ENCODE assay signal across 11 cellular contexts in genomic region chr7:17099083-17099973, GRCh38.
DNase-seq lines count a peak whose midpoint lies in the region; ATAC-seq, FAIRE-seq and TF ChIP-seq lines count a peak whose summit lies in the region.
"Had no signal": no experiment of that assay in that cellular context is flagged by ENCODE, and none has a peak within 500 bp of the region (broad histone marks: within the 10 kb centered on the region; RNA-seq: fewer than 3 reads in every experiment).

No MANE protein-coding gene starts in this region.

- no peak overlapping the region for H2AFZ ChIP-seq in keratinocyte (ENCODE audit: control insufficient read depth, low read length)
- no peak overlapping the region for H2AFZ ChIP-seq in OCI-LY7 (ENCODE audit: low read length)

- H3K36me3 ChIP-seq in keratinocyte (ENCODE audit: control insufficient read depth in 2 of 2, extremely low read depth in 1 of 2, insufficient read depth in 2 of 2, low read length in 2 of 2) (no peaks in the 10 kb centered on the region), thoracic aorta (no peaks in the 10 kb centered on the region), OCI-LY7 (ENCODE audit: insufficient read depth, low read length) (no peaks in the 10 kb centered on the region), A673 (ENCODE audit: insufficient read depth, low read length, poor library complexity, severe bottlenecking) (no peaks in the 10 kb centered on the region)

- no peaks in the 10 kb centered on the region for H4K20me1 ChIP-seq in keratinocyte (ENCODE audit: control insufficient read depth, extremely low read depth, insufficient read depth, low read length)
- H4K20me1 ChIP-seq in OCI-LY7 (ENCODE audit: insufficient read depth, low read length): no peaks in the 10 kb centered on the region

- TF ChIP-seq CTCF in keratinocyte (optimal IDR thresholded peaks at IDR 0.05 in 1 of 3, IDR thresholded peaks at IDR 0.05 in 1 of 3, conservative IDR thresholded peaks at IDR 0.05 in 1 of 3; ENCODE audit: extremely low read depth in 1 of 3, insufficient read depth in 2 of 3, low read length in 3 of 3): no peak
- no peak for TF ChIP-seq CTCF in thoracic aorta (IDR thresholded peaks at IDR 0.05)
- TF ChIP-seq CTCF in OCI-LY7 (conservative IDR thresholded peaks at IDR 0.05; ENCODE audit: low read length): no peak
- no peak for TF ChIP-seq CTCF in A673 (conservative IDR thresholded peaks at IDR 0.05; ENCODE audit: low read depth, low read length)

- H3K4me3 ChIP-seq in keratinocyte (ENCODE audit: control insufficient read depth in 2 of 3, extremely low read depth in 1 of 3, insufficient read depth in 2 of 3, low read depth in 1 of 3, low read length in 3 of 3) (peak overlapping the region in 1 of 3 experiments; percentile 7), thoracic aorta (no peak overlapping the region), OCI-LY7 (ENCODE audit: low read depth, low read length, poor library complexity, severe bottlenecking) (no peak overlapping the region), A673 (ENCODE audit: low read depth, low read length, poor library complexity, severe bottlenecking) (no peak overlapping the region)

- H3K9me1 ChIP-seq in keratinocyte (ENCODE audit: control insufficient read depth, extremely low read depth, insufficient read depth, low read length): no peaks in the 10 kb centered on the region

- no peaks in the 10 kb centered on the region for H3K79me2 ChIP-seq in keratinocyte (ENCODE audit: control insufficient read depth, insufficient read depth, low read length)
- H3K79me2 ChIP-seq in OCI-LY7 (ENCODE audit: insufficient read depth, low read depth, low read length): no peaks in the 10 kb centered on the region

- peak; percentile 60 for ATAC-seq in thoracic aorta (ENCODE audit: insufficient number of reproducible peaks, low FRiP score, low read depth)
- ATAC-seq in GM18868 (IDR thresholded peaks at IDR 0.05; ENCODE audit: unreplicated experiment): no peak
- no peak for ATAC-seq in sciatic nerve

- BruUV-seq in OCI-LY7 (replicated peaks; lab: Mats Ljungman, UMichigan): no TSS peak
- no TSS peak for BruUV-seq in A673 (replicated peaks; lab: Mats Ljungman, UMichigan)

- CTCF ChIA-PET in OCI-LY7 (lab: Charles Lee; ENCODE audit: unreplicated experiment) (no interaction called here), A673 (lab: Charles Lee) (no interaction called here)

- H3K9me2 ChIP-seq in OCI-LY7 (ENCODE audit: insufficient read depth, low read length): no peaks in the 10 kb centered on the region

- DNase-seq in HuH-7 (ENCODE audit: low spot score): peak; percentile 35
- peak; percentile 98 for DNase-seq in amniotic epithelial cell (ENCODE audit: low read depth)
- DNase-seq in keratinocyte (ENCODE audit: low read depth, low spot score): peak; percentile 56
- DNase-seq in thoracic aorta (ENCODE audit: low spot score): no peak
- DNase-seq in OCI-LY7 (ENCODE audit: low spot score): no peak
- no peak for DNase-seq in A673 (ENCODE audit: low spot score)
- DNase-seq in sciatic nerve (ENCODE audit: low spot score): no peak
- DNase-seq: activated CD4-positive, alpha-beta T cell treated with anti-CD3 and anti-CD28 coated beads for 1 hour had no signal

- H3K27me3 ChIP-seq in keratinocyte (ENCODE audit: control insufficient read depth, extremely low read depth, insufficient read depth, low read length) (no peaks in the 10 kb centered on the region), thoracic aorta (replicated peaks; ENCODE audit: insufficient read depth) (no peaks in the 10 kb centered on the region), A673 (replicated peaks; ENCODE audit: insufficient read depth, low read depth, low read length, poor library complexity) (no peaks in the 10 kb centered on the region)

- FAIRE-seq in keratinocyte (lab: Jason Lieb, UNC): peak; percentile 100
- FAIRE-seq: D721Med, GM12892 had no signal

- peak overlapping the region; percentile 48 for H3K4me2 ChIP-seq in keratinocyte (ENCODE audit: control insufficient read depth, extremely low read depth, insufficient read depth, low read depth, low read length)
- H3K4me2 ChIP-seq in OCI-LY7 (ENCODE audit: low read length): no peak overlapping the region

- POLR2A ChIA-PET in OCI-LY7 (lab: Charles Lee): no interaction called here
- POLR2A ChIA-PET in A673 (lab: Charles Lee; ENCODE audit: low non-redundant PET): no interaction called here

- intact Hi-C loops in OCI-LY7 (cut with micrococcal nuclease; ENCODE audit: unreplicated experiment) (no loop called here), A673 (cut with micrococcal nuclease; ENCODE audit: unreplicated experiment) (no loop called here), sciatic nerve (cut with DNase I) (no loop called here)

- peak overlapping the region; percentile 19 for H3K9ac ChIP-seq in keratinocyte (ENCODE audit: control insufficient read depth, extremely low read depth, insufficient read depth, low read length)

- H3K27ac ChIP-seq in keratinocyte (ENCODE audit: control insufficient read depth, insufficient read depth, low read length) (peak overlapping the region; percentile 75), thoracic aorta (peak overlapping the region in 1 of 2 donors; percentile 5), OCI-LY7 (ENCODE audit: low read depth, low read length, poor library complexity, severe bottlenecking) (no peak overlapping the region), A673 (ENCODE audit: low read depth, low read length, poor library complexity, severe bottlenecking) (no peak overlapping the region)

- dilution Hi-C loops in keratinocyte (cut with MboI; ENCODE audit: extremely low pct_ligation_motif_present, low sequenced_read_pairs): no loop called here

- H3K9me3 ChIP-seq in keratinocyte (ENCODE audit: control insufficient read depth, low read depth, low read length): no peaks in the 10 kb centered on the region
- H3K9me3 ChIP-seq in thoracic aorta: no peaks in the 10 kb centered on the region
- H3K9me3 ChIP-seq in OCI-LY7 (ENCODE audit: low read length): no peaks in the 10 kb centered on the region
- no peaks in the 10 kb centered on the region for H3K9me3 ChIP-seq in A673 (ENCODE audit: low read depth, low read length, poor library complexity, severe bottlenecking)

- H3K4me1 ChIP-seq in keratinocyte (ENCODE audit: control insufficient read depth, extremely low read depth, insufficient read depth, low read length): peaks cover 50% of the 10 kb centered on the region
- peaks cover 6 to 32% of the 10 kb centered on the region in 2 donors for H3K4me1 ChIP-seq in thoracic aorta (ENCODE audit: control insufficient read depth in 1 of 2, low read depth in 2 of 2)
- H3K4me1 ChIP-seq in OCI-LY7 (ENCODE audit: insufficient read depth, low read length, poor library complexity, severe bottlenecking): no peaks in the 10 kb centered on the region
- H3K4me1 ChIP-seq in A673 (ENCODE audit: insufficient read depth, low read length, poor library complexity, severe bottlenecking): no peaks in the 10 kb centered on the region

Comparison
In these comparisons a context has a peak if more than half of its experiments do, and no peak if none do; other contexts are left out.
1. DNase-seq: peak in HuH-7 (single experiment), amniotic epithelial cell (single experiment) and keratinocyte (single experiment); none in thoracic aorta (single experiment), OCI-LY7 (single experiment), A673 (single experiment) and sciatic nerve (single experiment).